ENCODE assay signal across 26 cellular contexts in the genomic region with DNA sequence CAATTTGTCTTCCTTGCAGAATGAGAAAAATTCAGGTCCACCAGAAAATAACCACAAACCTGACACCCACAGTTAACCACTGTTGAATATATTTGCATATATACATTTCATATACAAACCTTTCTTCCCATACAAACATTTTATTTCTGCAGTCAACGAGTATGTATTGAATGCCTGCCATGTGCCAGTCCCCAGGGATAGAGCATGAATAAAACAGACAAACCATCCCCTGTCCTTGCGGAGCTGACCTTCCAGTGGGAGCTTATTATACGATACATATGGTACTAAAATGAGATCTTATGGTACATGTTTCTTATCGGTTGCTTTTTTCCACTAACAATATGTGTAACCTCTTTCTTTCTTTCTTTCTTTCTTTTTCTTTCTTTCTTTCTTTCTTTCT.
DNase-seq lines count a peak whose midpoint lies in the region; ATAC-seq and TF ChIP-seq lines count a peak whose summit lies in the region.
"Had no signal": no experiment of that assay in that cellular context is flagged by ENCODE, and none has a peak within 500 bp of the region (broad histone marks: within the 10 kb centered on the region; RNA-seq: fewer than 3 reads in every experiment).

No MANE protein-coding gene starts in this region.

- no peak for TF ChIP-seq CTCF in fibroblast of mammary gland (conservative IDR thresholded peaks at IDR 0.05; ENCODE audit: control insufficient read depth, insufficient read depth, low read depth, low read length)

- in situ Hi-C loops in SK-MEL-5 (cut with HindIII; ENCODE audit: low pct_unique_long_range_greater_than_20kb, low sequenced_read_pairs) = no loop called here

- H3K9me3 Mint-ChIP-seq in activated naive CD8-positive, alpha-beta T cell (ENCODE audit: low read depth) = peaks cover 3% of the 10 kb centered on the region
- H3K9me3 Mint-ChIP-seq in activated naive CD8-positive, alpha-beta T cell treated with anti-CD3 and anti-CD28 coated beads, Interleukin-2, amount 50 U/mL, for 24 hours = peaks cover 10% of the 10 kb centered on the region

- H3K4me3 ChIP-seq in fibroblast of mammary gland (ENCODE audit: control insufficient read depth, low read depth, low read length) = no peak overlapping the region
- H3K4me3 ChIP-seq: adrenal gland, body of pancreas, gastroesophageal sphincter, pancreas had no signal

- H3K36me3 Mint-ChIP-seq in activated naive CD8-positive, alpha-beta T cell = peaks cover 13% of the 10 kb centered on the region
- H3K36me3 Mint-ChIP-seq in activated naive CD8-positive, alpha-beta T cell treated with anti-CD3 and anti-CD28 coated beads, Interleukin-2, amount 50 U/mL, for 24 hours (ENCODE audit: low read depth) = peaks cover 9% of the 10 kb centered on the region

- DNase-seq in activated naive CD8-positive, alpha-beta T cell treated with anti-CD3 and anti-CD28 coated beads, Interleukin-2, amount 50 U/mL, for 24 hours = no peak
- DNase-seq in SK-MEL-5 (ENCODE audit: low read depth, low spot score) = peak; percentile 67
- DNase-seq in fibroblast of mammary gland (ENCODE audit: low read depth) = peak; percentile 30
- no peak for DNase-seq in SHP77 (lab: John Stamatoyannopoulos, UW)
- no peak for DNase-seq in NCI-H748 (lab: John Stamatoyannopoulos, UW; ENCODE audit: unreplicated experiment)
- DNase-seq: ACHN; activated CD4-positive, alpha-beta T cell treated with anti-CD3 and anti-CD28 coated beads, Interleukin-2, amount 10 ng/mL, durations not matched to agents 7 days and 5 days; activated T-cell treated with anti-CD3 and anti-CD28 coated beads, Interleukin-2, amount 50 U/mL, for 4 hours; body of pancreas; COR-L47; H7; KG1; NCI-H1105; NCI-H187; NCI-H524 treated with DMSO at 0.1 percent for 48 hours; pancreas; small intestine; stimulated activated CD4-positive, alpha-beta T cell treated with anti-CD3 and anti-CD28 coated beads, Interleukin-1b, Interleukin-23, amount 100 ng/mL, for 48 hours; stimulated activated naive CD8-positive, alpha-beta T cell treated with anti-CD3 and anti-CD28 coated beads, Interleukin-15, amount 100 ng/mL, for 72 hours; T1000 had no signal

- peaks cover 67% of the 10 kb centered on the region for H3K4me1 Mint-ChIP-seq in activated naive CD8-positive, alpha-beta T cell (ENCODE audit: low read depth)
- peaks cover 71% of the 10 kb centered on the region for H3K4me1 Mint-ChIP-seq in activated naive CD8-positive, alpha-beta T cell treated with anti-CD3 and anti-CD28 coated beads, Interleukin-2, amount 50 U/mL, for 24 hours
- H3K4me1 Mint-ChIP-seq: B cell had no signal

- ATAC-seq in activated naive CD8-positive, alpha-beta T cell treated with anti-CD3 and anti-CD28 coated beads, Interleukin-2, amount 50 U/mL, for 24 hours = no peak
- no peak for ATAC-seq in HG03025 (IDR thresholded peaks at IDR 0.05; ENCODE audit: low FRiP score, unreplicated experiment)
- ATAC-seq: activated T-cell treated with anti-CD3 and anti-CD28 coated beads, Interleukin-2, amount 50 U/mL, for 4 hours; body of pancreas; gastroesophageal sphincter; pancreas; stimulated activated naive CD8-positive, alpha-beta T cell treated with anti-CD3 and anti-CD28 coated beads, Interleukin-15, amount 100 ng/mL, for 72 hours had no signal

- H3K27ac Mint-ChIP-seq in activated naive CD8-positive, alpha-beta T cell = peak overlapping the region; percentile 68
- no peak overlapping the region for H3K27ac Mint-ChIP-seq in activated naive CD8-positive, alpha-beta T cell treated with anti-CD3 and anti-CD28 coated beads, Interleukin-2, amount 50 U/mL, for 24 hours
- H3K27ac Mint-ChIP-seq: activated CD4-positive, alpha-beta T cell treated with anti-CD3 and anti-CD28 coated beads, Interleukin-2, amount 10 ng/mL, durations not matched to agents 7 days and 5 days; B cell had no signal

- H3K4me3 Mint-ChIP-seq in activated naive CD8-positive, alpha-beta T cell = no peak overlapping the region
- H3K4me3 Mint-ChIP-seq in activated naive CD8-positive, alpha-beta T cell treated with anti-CD3 and anti-CD28 coated beads, Interleukin-2, amount 50 U/mL, for 24 hours = no peak overlapping the region
- H3K4me3 Mint-ChIP-seq: activated CD4-positive, alpha-beta T cell treated with anti-CD3 and anti-CD28 coated beads, Interleukin-2, amount 10 ng/mL, durations not matched to agents 7 days and 5 days; activated T-cell treated with anti-CD3 and anti-CD28 coated beads, Interleukin-2, amount 50 U/mL, for 4 hours; B cell; neural crest cell; stimulated activated naive CD8-positive, alpha-beta T cell treated with anti-CD3 and anti-CD28 coated beads, Interleukin-15, amount 100 ng/mL, for 72 hours had no signal

- no peaks in the 10 kb centered on the region for H3K27me3 Mint-ChIP-seq in activated naive CD8-positive, alpha-beta T cell
- H3K27me3 Mint-ChIP-seq in activated naive CD8-positive, alpha-beta T cell treated with anti-CD3 and anti-CD28 coated beads, Interleukin-2, amount 50 U/mL, for 24 hours = no peaks in the 10 kb centered on the region
- H3K27me3 Mint-ChIP-seq: activated CD4-positive, alpha-beta T cell treated with anti-CD3 and anti-CD28 coated beads, Interleukin-2, amount 10 ng/mL, durations not matched to agents 7 days and 5 days; B cell; stimulated activated naive CD8-positive, alpha-beta T cell treated with anti-CD3 and anti-CD28 coated beads, Interleukin-15, amount 100 ng/mL, for 72 hours had no signal

Comparison
In these comparisons a context has a peak if more than half of its experiments do, and no peak if none do; other contexts are left out.
1. DNase-seq: peak in SK-MEL-5 (single experiment) and fibroblast of mammary gland (single experiment); none in activated naive CD8-positive, alpha-beta T cell treated with anti-CD3 and anti-CD28 coated beads, Interleukin-2, amount 50 U/mL, for 24 hours (single experiment), SHP77 (0 of 2) and NCI-H748 (single experiment).